ENCODE assay signal across 7 cellular contexts in genomic region chr10:28177944-28178637, GRCh38.
DNase-seq lines count a peak whose midpoint lies in the region; ATAC-seq and TF ChIP-seq lines count a peak whose summit lies in the region.

No MANE protein-coding gene starts in this region.

- no peak for TF ChIP-seq CTCF in right lobe of liver (IDR thresholded peaks at IDR 0.05)

- H3K27me3 Mint-ChIP-seq in activated T-cell treated with anti-CD3 and anti-CD28 coated beads, Interleukin-2, amount 50 U/mL, for 4 hours (ENCODE audit: low read depth) = no peaks in the 10 kb centered on the region

- no peak for TF ChIP-seq POLR2A in right lobe of liver (IDR thresholded peaks at IDR 0.05)

- peak overlapping the region in 2 of 3 donors; percentile 3 to 23 for H3K4me3 ChIP-seq in right lobe of liver

- peaks cover 0 to 19% (median 0%) of the 10 kb centered on the region in 4 donors for H3K4me1 ChIP-seq in right lobe of liver

- ATAC-seq in GM19023 (IDR thresholded peaks at IDR 0.05; ENCODE audit: unreplicated experiment) (peak; percentile 54), HG02981 (IDR thresholded peaks at IDR 0.05; ENCODE audit: unreplicated experiment) (peak; percentile 63), right lobe of liver (peak; percentile 52 to 76 (median 64))
- ATAC-seq in activated T-cell treated with anti-CD3 and anti-CD28 coated beads, Interleukin-2, amount 50 U/mL, for 4 hours = peak; percentile 93 to 94

- H3K27ac ChIP-seq in right lobe of liver = peak overlapping the region; percentile 30 to 78 (median 66)

- H3K36me3 Mint-ChIP-seq in activated T-cell treated with anti-CD3 and anti-CD28 coated beads, Interleukin-2, amount 50 U/mL, for 4 hours (ENCODE audit: insufficient read depth) = peaks cover 4% of the 10 kb centered on the region

- no peaks in the 10 kb centered on the region for H3K9me3 ChIP-seq in right lobe of liver

- H3K4me1 Mint-ChIP-seq in activated T-cell treated with anti-CD3 and anti-CD28 coated beads, Interleukin-2, amount 50 U/mL, for 4 hours (ENCODE audit: low read depth) = peaks cover 30% of the 10 kb centered on the region

- no peaks in the 10 kb centered on the region for H3K36me3 ChIP-seq in right lobe of liver

- intact Hi-C loops in right lobe of liver (cut with DNase I) = no loop called here

- no peak for DNase-seq in activated T-cell treated with anti-CD3 and anti-CD28 coated beads, Interleukin-2, amount 50 U/mL, for 4 hours
- DNase-seq in right lobe of liver (no peak), NCI-H526 (lab: John Stamatoyannopoulos, UW) (no peak), iPS-NIHi11 (ENCODE audit: low spot score) (no peak), anterior cingulate cortex (lab: John Stamatoyannopoulos, UW) (no peak)

- 39% methylated on average over 4 of the region's 4 CpGs for WGBS in right lobe of liver (ENCODE audit: insufficient coverage, low coverage, low lambda C conversion rate, missing lambda C conversion rate)

- no peaks in the 10 kb centered on the region for H3K27me3 ChIP-seq in right lobe of liver

- H3K4me3 Mint-ChIP-seq in activated T-cell treated with anti-CD3 and anti-CD28 coated beads, Interleukin-2, amount 50 U/mL, for 4 hours = peak overlapping the region; percentile 85

- H3K9me3 Mint-ChIP-seq in activated T-cell treated with anti-CD3 and anti-CD28 coated beads, Interleukin-2, amount 50 U/mL, for 4 hours = no peaks in the 10 kb centered on the region
